ENCODE assay signal across 2 cellular contexts in genomic region chr7:16923019-16923418, GRCh38.
TF ChIP-seq lines count a peak whose summit lies in the region.

No MANE protein-coding gene starts in this region.

TF ChIP-seq in IMR-90, 13 proteins besides CTCF, POLR2A, EP300 and RAD21:
- TF ChIP-seq RCOR1 (IDR thresholded peaks at IDR 0.05; ENCODE audit: insufficient replicate concordance, low read length) (no peak), RFX5 (IDR thresholded peaks at IDR 0.05; ENCODE audit: low read depth, low read length) (no peak), FOS (IDR thresholded peaks at IDR 0.05; ENCODE audit: low read depth, low read length) (no peak), USF2 (IDR thresholded peaks at IDR 0.05; ENCODE audit: low read depth, low read length) (no peak), CEBPB (IDR thresholded peaks at IDR 0.05; ENCODE audit: low read depth, low read length) (no peak), MXI1 (IDR thresholded peaks at IDR 0.05; ENCODE audit: borderline replicate concordance, low read depth, low read length) (no peak), MAZ (IDR thresholded peaks at IDR 0.05; ENCODE audit: borderline replicate concordance, low read depth, low read length) (no peak), BHLHE40 (IDR thresholded peaks at IDR 0.05; ENCODE audit: low read depth, low read length) (no peak), NFE2L2 (IDR thresholded peaks at IDR 0.05; ENCODE audit: low read depth, low read length) (no peak), ELK1 (IDR thresholded peaks at IDR 0.05; ENCODE audit: borderline replicate concordance, low read depth, low read length) (no peak), CHD1 (IDR thresholded peaks at IDR 0.05; ENCODE audit: low read depth, low read length) (no peak), MAFK (IDR thresholded peaks at IDR 0.05; ENCODE audit: low read depth, low read length) (no peak), SMC3 (IDR thresholded peaks at IDR 0.05; ENCODE audit: low read depth, low read length) (no peak)

TF ChIP-seq in HepG2, 621 proteins besides CTCF, POLR2A, EP300 and RAD21:
- TF ChIP-seq REPIN1 (CRISPR knock-in tag; IDR thresholded peaks at IDR 0.05; ENCODE audit: borderline replicate concordance, low read depth) (no peak), BRCA1 (CRISPR knock-in tag; IDR thresholded peaks at IDR 0.05) (no peak), SMARCE1 (IDR thresholded peaks at IDR 0.05; ENCODE audit: borderline replicate concordance) (no peak), U2AF1 (optimal IDR thresholded peaks at IDR 0.05; ENCODE audit: low read depth, low read length) (no peak), ZNF691 (CRISPR knock-in tag; IDR thresholded peaks at IDR 0.05; ENCODE audit: borderline replicate concordance, low read depth) (no peak), ZNF891 (CRISPR knock-in tag; IDR thresholded peaks at IDR 0.05) (no peak), PBX2 (CRISPR knock-in tag; IDR thresholded peaks at IDR 0.05) (no peak), IKZF5 (CRISPR knock-in tag; IDR thresholded peaks at IDR 0.05) (no peak), CEBPZ (IDR thresholded peaks at IDR 0.05; ENCODE audit: low read length) (no peak)
